1 cellular context compared by ENCODE assay signal in the genomic region with DNA sequence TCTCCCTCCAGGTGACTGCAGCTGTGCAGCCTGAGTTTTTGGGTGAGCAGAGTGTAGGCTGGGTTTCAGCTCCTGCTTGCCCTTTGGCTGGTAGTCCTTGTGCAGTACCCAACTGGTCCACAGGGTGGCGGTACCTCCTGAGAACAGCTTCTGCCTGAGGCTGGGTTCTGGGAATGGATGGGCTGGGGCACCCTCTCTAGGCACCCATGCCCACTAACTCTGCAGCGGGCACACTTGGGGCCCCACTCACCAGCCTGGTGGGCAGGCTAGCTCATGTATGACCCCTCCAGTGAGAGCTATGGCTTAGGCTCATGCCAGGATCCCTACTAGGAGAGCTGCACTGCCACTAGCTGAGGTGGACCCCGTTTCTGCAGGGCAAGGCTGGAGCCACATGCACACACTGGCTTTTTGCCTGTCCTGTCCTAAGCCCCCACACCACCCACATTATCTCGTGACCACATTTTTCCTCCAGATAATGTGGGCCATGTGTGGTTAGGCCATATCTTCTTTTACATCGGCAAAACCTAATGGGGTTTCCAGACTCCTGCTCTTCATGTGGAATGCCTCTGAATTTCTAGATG.
TF ChIP-seq lines count a peak whose summit lies in the region.

No MANE protein-coding gene starts in this region.

TF ChIP-seq in SK-N-SH, 30 proteins besides CTCF, POLR2A, EP300 and RAD21 (continued from another document):
- no peak for TF ChIP-seq REST (IDR thresholded peaks at IDR 0.05; ENCODE audit: low read depth, low read length)
- TF ChIP-seq TAF1 (IDR thresholded peaks at IDR 0.05; ENCODE audit: borderline replicate concordance, low read depth, low read length) = no peak
- peak; percentile 99 for TF ChIP-seq GATA2 (CRISPR knock-in tag; IDR thresholded peaks at IDR 0.05)
- peak; percentile 90 for TF ChIP-seq MXI1 (IDR thresholded peaks at IDR 0.05; ENCODE audit: low read depth, low read length)
- TF ChIP-seq NFIC (IDR thresholded peaks at IDR 0.05; ENCODE audit: borderline replicate concordance) = no peak
- TF ChIP-seq FOXJ3 (CRISPR knock-in tag; IDR thresholded peaks at IDR 0.05) = peak; percentile 96
- no peak for TF ChIP-seq POLR2AphosphoS5 (IDR thresholded peaks at IDR 0.05; ENCODE audit: low read depth, low read length)
- TF ChIP-seq, protein P1, sequence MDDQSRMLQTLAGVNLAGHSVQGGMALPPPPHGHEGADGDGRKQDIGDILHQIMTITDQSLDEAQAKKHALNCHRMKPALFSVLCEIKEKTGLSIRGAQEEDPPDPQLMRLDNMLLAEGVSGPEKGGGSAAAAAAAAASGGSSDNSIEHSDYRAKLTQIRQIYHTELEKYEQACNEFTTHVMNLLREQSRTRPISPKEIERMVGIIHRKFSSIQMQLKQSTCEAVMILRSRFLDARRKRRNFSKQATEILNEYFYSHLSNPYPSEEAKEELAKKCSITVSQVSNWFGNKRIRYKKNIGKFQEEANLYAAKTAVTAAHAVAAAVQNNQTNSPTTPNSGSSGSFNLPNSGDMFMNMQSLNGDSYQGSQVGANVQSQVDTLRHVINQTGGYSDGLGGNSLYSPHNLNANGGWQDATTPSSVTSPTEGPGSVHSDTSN (IDR thresholded peaks at IDR 0.05) = no peak
- TF ChIP-seq, protein P2, sequence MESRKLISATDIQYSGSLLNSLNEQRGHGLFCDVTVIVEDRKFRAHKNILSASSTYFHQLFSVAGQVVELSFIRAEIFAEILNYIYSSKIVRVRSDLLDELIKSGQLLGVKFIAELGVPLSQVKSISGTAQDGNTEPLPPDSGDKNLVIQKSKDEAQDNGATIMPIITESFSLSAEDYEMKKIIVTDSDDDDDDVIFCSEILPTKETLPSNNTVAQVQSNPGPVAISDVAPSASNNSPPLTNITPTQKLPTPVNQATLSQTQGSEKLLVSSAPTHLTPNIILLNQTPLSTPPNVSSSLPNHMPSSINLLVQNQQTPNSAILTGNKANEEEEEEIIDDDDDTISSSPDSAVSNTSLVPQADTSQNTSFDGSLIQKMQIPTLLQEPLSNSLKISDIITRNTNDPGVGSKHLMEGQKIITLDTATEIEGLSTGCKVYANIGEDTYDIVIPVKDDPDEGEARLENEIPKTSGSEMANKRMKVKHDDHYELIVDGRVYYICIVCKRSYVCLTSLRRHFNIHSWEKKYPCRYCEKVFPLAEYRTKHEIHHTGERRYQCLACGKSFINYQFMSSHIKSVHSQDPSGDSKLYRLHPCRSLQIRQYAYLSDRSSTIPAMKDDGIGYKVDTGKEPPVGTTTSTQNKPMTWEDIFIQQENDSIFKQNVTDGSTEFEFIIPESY (IDR thresholded peaks at IDR 0.05; ENCODE audit: borderline replicate concordance, low read depth) = no peak
- no peak for TF ChIP-seq EZH2phosphoT487 (IDR thresholded peaks at IDR 0.05; ENCODE audit: borderline replicate concordance, low read depth)
- no peak for TF ChIP-seq MAX (IDR thresholded peaks at IDR 0.05; ENCODE audit: low read depth)
- no peak for TF ChIP-seq JUND (IDR thresholded peaks at IDR 0.05)
- no peak for TF ChIP-seq USF1 (IDR thresholded peaks at IDR 0.05; ENCODE audit: borderline replicate concordance, low read depth)
- TF ChIP-seq USF2 (IDR thresholded peaks at IDR 0.05; ENCODE audit: borderline replicate concordance, low read depth, low read length) = no peak
- no peak for TF ChIP-seq YY1 (IDR thresholded peaks at IDR 0.05; ENCODE audit: low read depth)
- no peak for TF ChIP-seq TEAD4 (IDR thresholded peaks at IDR 0.05; ENCODE audit: borderline replicate concordance, insufficient read depth)
- TF ChIP-seq CHD2 (IDR thresholded peaks at IDR 0.05; ENCODE audit: low read length, partially characterized antibody) = peak; percentile 80
- TF ChIP-seq RCOR1 (IDR thresholded peaks at IDR 0.05; ENCODE audit: low read length) = peak; percentile 94
- no peak for TF ChIP-seq NRF1 (IDR thresholded peaks at IDR 0.05; ENCODE audit: low read depth, low read length)
- TF ChIP-seq RFX5 (IDR thresholded peaks at IDR 0.05; ENCODE audit: low read length) = no peak
- TF ChIP-seq MEF2A (IDR thresholded peaks at IDR 0.05; ENCODE audit: borderline replicate concordance, low read depth) = no peak
- TF ChIP-seq FOXM1 (IDR thresholded peaks at IDR 0.05; ENCODE audit: low read depth) = no peak
TF ChIP-seq in SK-N-SH: peak in this region for 8.
